ENCODE assay signal across 16 cellular contexts in genomic region chr17:3571043-3571900, GRCh38.
"Had no signal": no experiment of that assay in that cellular context is flagged by ENCODE, and none has a peak within 500 bp of the region (broad histone marks: within the 10 kb centered on the region; RNA-seq: fewer than 3 reads in every experiment).

No MANE protein-coding gene starts in this region.

- H3K4me3 Mint-ChIP-seq: activated CD4-positive, alpha-beta T cell treated with anti-CD3 and anti-CD28 coated beads, Interleukin-2, amount 10 ng/mL, durations not matched to agents 24 days and 14 days; activated CD8-positive, alpha-beta T cell treated with anti-CD3 and anti-CD28 coated beads, Interleukin-2, amount 10 ng/mL, durations not matched to agents 7 days and 5 days; activated T-cell treated with anti-CD3 and anti-CD28 coated beads, Interleukin-2, amount 50 U/mL, for 4 hours; nephron had no signal

- H3K27me3 Mint-ChIP-seq: activated CD4-positive, alpha-beta T cell treated with anti-CD3 and anti-CD28 coated beads, Interleukin-2, amount 10 ng/mL, durations not matched to agents 24 days and 14 days; progenitor cell of endocrine pancreas had no signal

- DNase-seq: activated CD4-positive, alpha-beta T cell treated with anti-CD3 and anti-CD28 coated beads, Interleukin-2, amount 10 ng/mL, durations not matched to agents 24 days and 14 days; activated CD8-positive, alpha-beta memory T cell treated with anti-CD3 and anti-CD28 coated beads, Interleukin-2, amount 50 U/mL, for 4 hours; activated CD8-positive, alpha-beta T cell treated with anti-CD3 and anti-CD28 coated beads, Interleukin-2, amount 10 ng/mL, durations not matched to agents 7 days and 5 days; activated effector memory CD4-positive, alpha-beta T cell treated with Interleukin-2 at 50 U/mL for 16 hours; activated naive CD4-positive, alpha-beta T cell treated with anti-CD3 and anti-CD28 coated beads, Interleukin-2, amount 50 U/mL, for 16 hours; activated T-cell treated with anti-CD3 and anti-CD28 coated beads, Interleukin-2, amount 50 U/mL, for 4 hours; effector CD4-positive, alpha-beta T cell; nucleus accumbens; stimulated activated CD4-positive, alpha-beta T cell treated with anti-CD3 and anti-CD28 coated beads, Interleukin-12 subunit alpha, Interleukin-12 subunit beta, amount 100 ng/mL, for 4 hours; stimulated activated CD4-positive, alpha-beta T cell treated with anti-CD3 and anti-CD28 coated beads, Interleukin-1b, Interleukin-23, amount 100 ng/mL, for 48 hours; stimulated activated CD8-positive, alpha-beta memory T cell treated with anti-CD3 and anti-CD28 coated beads, Interleukin-4, amount 100 ng/mL, for 48 hours; stimulated activated naive CD4-positive, alpha-beta T cell treated with Interleukin-2 at 50 U/mL for 16 hours; T1000; uterus had no signal

- H3K27ac Mint-ChIP-seq: activated CD4-positive, alpha-beta T cell treated with anti-CD3 and anti-CD28 coated beads, Interleukin-2, amount 10 ng/mL, durations not matched to agents 24 days and 14 days; activated CD8-positive, alpha-beta T cell treated with anti-CD3 and anti-CD28 coated beads, Interleukin-2, amount 10 ng/mL, durations not matched to agents 7 days and 5 days; nephron; progenitor cell of endocrine pancreas had no signal

- ATAC-seq: activated CD8-positive, alpha-beta T cell treated with anti-CD3 and anti-CD28 coated beads, Interleukin-2, amount 10 ng/mL, durations not matched to agents 7 days and 5 days; activated T-cell treated with anti-CD3 and anti-CD28 coated beads, Interleukin-2, amount 50 U/mL, for 4 hours had no signal

- H3K9me3 Mint-ChIP-seq: activated CD4-positive, alpha-beta T cell treated with anti-CD3 and anti-CD28 coated beads, Interleukin-2, amount 10 ng/mL, durations not matched to agents 24 days and 14 days; activated T-cell treated with anti-CD3 and anti-CD28 coated beads, Interleukin-2, amount 50 U/mL, for 4 hours; nephron had no signal

- H3K4me1 Mint-ChIP-seq: activated CD4-positive, alpha-beta T cell treated with anti-CD3 and anti-CD28 coated beads, Interleukin-2, amount 10 ng/mL, durations not matched to agents 24 days and 14 days; nephron had no signal
